ENCODE assay signal across 20 cellular contexts in the genomic region with DNA sequence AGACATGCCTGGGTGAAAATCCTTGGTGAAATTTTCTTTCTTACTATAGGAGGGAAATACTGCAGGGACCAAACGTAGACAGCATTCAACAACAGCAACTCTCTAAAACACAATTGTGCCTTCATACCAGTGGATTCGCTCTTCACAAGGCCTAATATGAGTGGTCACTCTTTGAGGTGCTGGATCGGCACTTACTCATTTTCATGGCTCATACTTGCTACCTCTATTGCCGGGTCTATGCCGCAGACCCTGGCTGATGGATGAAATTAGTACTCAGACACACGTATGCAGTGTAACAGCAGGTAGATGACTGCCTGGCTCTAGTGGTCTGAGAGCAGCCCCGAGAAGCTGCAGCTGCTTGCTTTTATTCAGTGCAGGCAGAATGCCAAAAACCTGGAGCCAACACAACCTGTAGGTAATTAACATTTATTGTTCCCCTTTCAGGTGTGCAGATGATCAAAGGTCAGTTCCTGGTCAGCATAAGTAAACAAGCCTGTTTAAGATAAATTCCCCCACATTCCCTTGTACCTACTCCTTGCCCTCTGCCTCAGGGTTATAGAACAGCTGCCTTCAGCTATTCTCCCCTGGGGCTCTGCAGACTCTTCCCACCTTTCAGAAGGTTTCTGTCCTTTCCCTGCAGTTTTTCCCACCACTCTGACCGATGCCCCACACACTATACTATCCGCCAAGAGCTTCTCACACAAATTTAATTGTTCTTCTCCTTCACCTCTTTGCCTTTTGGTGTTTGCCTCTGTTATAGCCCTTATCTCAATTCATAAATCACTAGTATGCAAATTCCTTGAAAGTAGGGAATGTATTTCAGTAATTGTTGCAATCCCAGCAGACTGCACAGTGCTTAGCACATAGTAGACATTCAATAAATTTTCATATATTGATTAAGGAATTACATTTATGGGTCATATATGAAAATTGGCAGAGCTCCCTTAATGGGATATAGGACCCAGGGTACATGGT.
DNase-seq lines count a peak whose midpoint lies in the region; ATAC-seq and TF ChIP-seq lines count a peak whose summit lies in the region.
"Had no signal": no experiment of that assay in that cellular context is flagged by ENCODE, and none has a peak within 500 bp of the region (broad histone marks: within the 10 kb centered on the region; RNA-seq: fewer than 3 reads in every experiment).

No MANE protein-coding gene starts in this region.

- H3K9me3 ChIP-seq in colonic mucosa (no peaks in the 10 kb centered on the region), vagina (no peaks in the 10 kb centered on the region)
- H3K9me3 ChIP-seq: spleen, tibial nerve had no signal

- peak; percentile 43 for DNase-seq in DMS153 treated with DMSO at 0.1 percent for 48 hours (lab: John Stamatoyannopoulos, UW; ENCODE audit: unreplicated experiment)
- peak; percentile 65 for DNase-seq in NCI-H1092 treated with DMSO at 0.1 percent for 48 hours (lab: John Stamatoyannopoulos, UW)
- peak; percentile 1 for DNase-seq in NCI-H2196 treated with DMSO at 0.1 percent for 48 hours (lab: John Stamatoyannopoulos, UW; ENCODE audit: unreplicated experiment)
- DNase-seq in colonic mucosa: peak; percentile 83
- no peak for DNase-seq in foreskin fibroblast
- no peak for DNase-seq in vagina (ENCODE audit: extremely low spot score in 2 of 2)
- DNase-seq in effector CD8-positive, alpha-beta T cell (lab: John Stamatoyannopoulos, UW): no peak
- DNase-seq: activated CD4-positive, alpha-beta T cell treated with anti-CD3 and anti-CD28 coated beads for 36 hours; activated naive CD8-positive, alpha-beta T cell treated with anti-CD3 and anti-CD28 coated beads, Interleukin-2, amount 10 ng/mL, durations not matched to agents 7 days and 5 days; CD4-positive, CD25-positive, alpha-beta regulatory T cell; DND-41; endodermal cell; NCI-H446; Right ventricle myocardium superior; spleen; stimulated activated CD4-positive, alpha-beta T cell treated with anti-CD3 and anti-CD28 coated beads, Interleukin-4, amount 100 ng/mL, for 4 hours; stimulated activated naive CD8-positive, alpha-beta T cell treated with anti-CD3 and anti-CD28 coated beads, Interleukin-15, amount 100 ng/mL, for 72 hours; T-helper 1 cell had no signal

- TF ChIP-seq POLR2A in vagina (IDR thresholded peaks at IDR 0.05): no peak

- ATAC-seq in HG03135 (IDR thresholded peaks at IDR 0.05; ENCODE audit: unreplicated experiment): no peak
- ATAC-seq: activated CD4-positive, alpha-beta T cell treated with anti-CD3 and anti-CD28 coated beads for 36 hours; stimulated activated naive CD8-positive, alpha-beta T cell treated with anti-CD3 and anti-CD28 coated beads, Interleukin-15, amount 100 ng/mL, for 72 hours had no signal

- H3K9ac ChIP-seq in colonic mucosa (ENCODE audit: low read depth in 2 of 2, low read length in 2 of 2): no peak overlapping the region

- no peak overlapping the region for H3K4me3 ChIP-seq in colonic mucosa
- H3K4me3 ChIP-seq in foreskin fibroblast (ENCODE audit: low read depth in 1 of 2, low read length in 2 of 2): no peak overlapping the region
- H3K4me3 ChIP-seq in vagina: no peak overlapping the region
- H3K4me3 ChIP-seq: spleen, tibial nerve had no signal

- intact Hi-C loops in colonic mucosa (cut with DNase I) (no loop called here), vagina (cut with DNase I) (no loop called here)

- H3K4me1 ChIP-seq in colonic mucosa (no peaks in the 10 kb centered on the region), vagina (no peaks in the 10 kb centered on the region)
- H3K4me1 ChIP-seq: spleen, tibial nerve had no signal

- H3K27me3 ChIP-seq in colonic mucosa: no peaks in the 10 kb centered on the region
- no peaks in the 10 kb centered on the region for H3K27me3 ChIP-seq in vagina
- H3K27me3 ChIP-seq: tibial nerve had no signal

- TF ChIP-seq CTCF in colonic mucosa (IDR thresholded peaks at IDR 0.05) (no peak), foreskin fibroblast (IDR thresholded peaks at IDR 0.05; ENCODE audit: low read depth, low read length) (no peak), vagina (IDR thresholded peaks at IDR 0.05) (no peak)

- H3K36me3 ChIP-seq in colonic mucosa (no peaks in the 10 kb centered on the region), vagina (no peaks in the 10 kb centered on the region)
- H3K36me3 ChIP-seq: spleen, tibial nerve had no signal

- peak overlapping the region; percentile 19 for H3K27ac ChIP-seq in colonic mucosa
- no peak overlapping the region for H3K27ac ChIP-seq in vagina
- H3K27ac ChIP-seq: spleen, tibial nerve had no signal

Comparison
In these comparisons a context has a peak if more than half of its experiments do, and no peak if none do; other contexts are left out.
1. DNase-seq: peak in DMS153 treated with DMSO at 0.1 percent for 48 hours (single experiment), NCI-H1092 treated with DMSO at 0.1 percent for 48 hours (single experiment), NCI-H2196 treated with DMSO at 0.1 percent for 48 hours (single experiment) and colonic mucosa (single experiment); none in foreskin fibroblast (0 of 2), vagina (0 of 2) and effector CD8-positive, alpha-beta T cell (single experiment).